20 cellular contexts compared by ENCODE assay signal in genomic region chr5:164832545-164832944, GRCh38.
"Had no signal": no experiment of that assay in that cellular context is flagged by ENCODE, and none has a peak within 500 bp of the region (broad histone marks: within the 10 kb centered on the region; RNA-seq: fewer than 3 reads in every experiment).

No MANE protein-coding gene starts in this region.

- FAIRE-seq: frontal cortex, keratinocyte, small intestine had no signal

- H3K27me3 Mint-ChIP-seq: effector memory CD8-positive, alpha-beta T cell; naive thymus-derived CD4-positive, alpha-beta T cell; stimulated activated naive B cell treated with anti-CD40 and anti-IgM and Interleukin-4, amounts not matched to agents 10 μg/mL and 1 μg/mL and 100 μg/mL, for 72 hours; stimulated activated naive CD8-positive, alpha-beta T cell treated with anti-CD3 and anti-CD28 coated beads, Interleukin-15, Interleukin-2, amounts not matched to agents 100 ng/mL and 50 ng/mL, for 24 hours had no signal

- H3K4me1 ChIP-seq: right lobe of liver, suprapubic skin, thyroid gland, vagina had no signal

- ATAC-seq: effector memory CD8-positive, alpha-beta T cell; left lobe of liver; naive thymus-derived CD4-positive, alpha-beta T cell; right lobe of liver; stimulated activated naive B cell treated with anti-CD40 and anti-IgM and Interleukin-4, amounts not matched to agents 10 μg/mL and 1 μg/mL and 100 μg/mL, for 72 hours had no signal

- H3K36me3 ChIP-seq: right lobe of liver, suprapubic skin, thyroid gland, vagina had no signal

- H3K4me3 ChIP-seq: lung, right lobe of liver, suprapubic skin, thyroid gland, vagina had no signal

- H3K9me3 ChIP-seq: right lobe of liver, suprapubic skin, thyroid gland, vagina had no signal

- H3K27ac ChIP-seq: right lobe of liver, suprapubic skin, thyroid gland, vagina had no signal

- H3K4me1 Mint-ChIP-seq: naive thymus-derived CD4-positive, alpha-beta T cell; nephron; stimulated activated naive B cell treated with anti-CD40 and anti-IgM and Interleukin-4, amounts not matched to agents 10 μg/mL and 1 μg/mL and 100 μg/mL, for 72 hours had no signal

- H3K27me3 ChIP-seq: right lobe of liver, suprapubic skin, thyroid gland, vagina had no signal

- H3K4me3 Mint-ChIP-seq: effector memory CD8-positive, alpha-beta T cell; naive thymus-derived CD4-positive, alpha-beta T cell; nephron; stimulated activated naive B cell treated with anti-CD40 and anti-IgM and Interleukin-4, amounts not matched to agents 10 μg/mL and 1 μg/mL and 100 μg/mL, for 72 hours; stimulated activated naive CD8-positive, alpha-beta T cell treated with anti-CD3 and anti-CD28 coated beads, Interleukin-15, Interleukin-2, amounts not matched to agents 100 ng/mL and 50 ng/mL, for 24 hours had no signal

- H3K36me3 Mint-ChIP-seq: naive thymus-derived CD4-positive, alpha-beta T cell; stimulated activated naive B cell treated with anti-CD40 and anti-IgM and Interleukin-4, amounts not matched to agents 10 μg/mL and 1 μg/mL and 100 μg/mL, for 72 hours had no signal

- H3K9me3 Mint-ChIP-seq: stimulated activated naive B cell treated with anti-CD40 and anti-IgM and Interleukin-4, amounts not matched to agents 10 μg/mL and 1 μg/mL and 100 μg/mL, for 72 hours; stimulated activated naive CD8-positive, alpha-beta T cell treated with anti-CD3 and anti-CD28 coated beads, Interleukin-15, Interleukin-2, amounts not matched to agents 100 ng/mL and 50 ng/mL, for 24 hours had no signal

- DNase-seq: cortex of kidney; effector memory CD8-positive, alpha-beta T cell; mesendoderm; midbrain; naive thymus-derived CD4-positive, alpha-beta T cell; right lobe of liver; small intestine; stimulated activated CD4-positive, alpha-beta T cell treated with anti-CD3 and anti-CD28 coated beads, Interleukin-15, amount 100 ng/mL, for 24 hours; stimulated activated CD4-positive, alpha-beta T cell treated with anti-CD3 and anti-CD28 coated beads, Interleukin-2, amount 100 ng/mL, for 48 hours; stimulated activated naive B cell treated with anti-CD40 and anti-IgM and Interleukin-4, amounts not matched to agents 10 μg/mL and 1 μg/mL and 100 μg/mL, for 72 hours; thyroid gland; trophoblast cell had no signal

- H3K27ac Mint-ChIP-seq: effector memory CD8-positive, alpha-beta T cell; naive thymus-derived CD4-positive, alpha-beta T cell; nephron; stimulated activated naive B cell treated with anti-CD40 and anti-IgM and Interleukin-4, amounts not matched to agents 10 μg/mL and 1 μg/mL and 100 μg/mL, for 72 hours; stimulated activated naive CD8-positive, alpha-beta T cell treated with anti-CD3 and anti-CD28 coated beads, Interleukin-15, Interleukin-2, amounts not matched to agents 100 ng/mL and 50 ng/mL, for 24 hours had no signal
